In the genomic region with DNA sequence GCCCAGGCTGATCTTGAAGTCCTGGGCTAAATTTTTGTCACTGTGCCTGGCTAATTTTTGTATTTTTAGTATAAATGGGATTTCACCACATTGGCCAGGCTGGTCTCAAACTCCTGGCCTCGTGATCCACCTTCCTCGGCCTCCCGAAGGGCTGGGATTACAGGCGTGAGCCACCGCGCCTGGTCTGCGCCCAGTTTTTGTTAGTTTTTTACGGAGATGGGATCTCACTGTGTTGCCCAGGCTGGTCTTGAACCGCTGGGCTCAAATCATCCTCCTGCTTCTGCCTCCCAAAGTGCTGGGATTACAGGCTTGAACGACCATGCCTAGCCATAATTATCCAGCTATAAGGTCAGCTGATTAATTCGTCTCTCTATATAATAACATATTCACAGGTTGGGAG, we compare ENCODE assay signal across 14 cellular contexts. TPM values are rescaled to one million over a fixed set of nuclear protein-coding genes. Genes with fewer than 3 reads are reported as not detected.
DNase-seq lines count a peak whose midpoint lies in the region; ATAC-seq and TF ChIP-seq lines count a peak whose summit lies in the region.
"Had no signal": no experiment of that assay in that cellular context is flagged by ENCODE, and none has a peak within 500 bp of the region (broad histone marks: within the 10 kb centered on the region; RNA-seq: fewer than 3 reads in every experiment).

No MANE protein-coding gene starts in this region.

- H4K20me1 ChIP-seq in mammary epithelial cell (ENCODE audit: insufficient read depth, low read length), result no peaks in the 10 kb centered on the region

- H3K36me3 Mint-ChIP-seq in MCF 10A (ENCODE audit: insufficient read depth, unreplicated experiment), result peaks cover 11% of the 10 kb centered on the region
- H3K36me3 Mint-ChIP-seq in activated CD4-positive, alpha-beta memory T cell treated with anti-CD3 and anti-CD28 coated beads, Interleukin-2, amount 10 ng/mL, durations not matched to agents 7 days and 5 days (ENCODE audit: low read depth), result peaks cover 2% of the 10 kb centered on the region
- no peaks in the 10 kb centered on the region for H3K36me3 Mint-ChIP-seq in immature natural killer cell

- in situ Hi-C loops in mammary epithelial cell (cut with MboI; ENCODE audit: low sequenced_read_pairs in 2 of 2), result no loop called here

- H3K27ac Mint-ChIP-seq in MCF 10A (ENCODE audit: low read depth, unreplicated experiment), result no peak overlapping the region
- H3K27ac Mint-ChIP-seq in activated CD4-positive, alpha-beta memory T cell treated with anti-CD3 and anti-CD28 coated beads, Interleukin-2, amount 10 ng/mL, durations not matched to agents 7 days and 5 days, result peak overlapping the region; percentile 76
- peak overlapping the region; percentile 88 to 99 (median 98) for H3K27ac Mint-ChIP-seq in immature natural killer cell
- H3K27ac Mint-ChIP-seq in stimulated activated naive CD8-positive, alpha-beta T cell treated with anti-CD3 and anti-CD28 coated beads, Interleukin-15, amount 100 ng/mL, for 72 hours, result peak overlapping the region in 1 of 2 donors; percentile 88

- TF ChIP-seq CTCF in MCF 10A (IDR thresholded peaks at IDR 0.05; ENCODE audit: unreplicated experiment) (no peak), mammary epithelial cell (conservative IDR thresholded peaks at IDR 0.05 in 1 of 2, IDR thresholded peaks at IDR 0.05 in 1 of 2; ENCODE audit: extremely low read depth in 1 of 2, insufficient read depth in 1 of 2, low read depth in 1 of 2, low read length in 2 of 2) (no peak)

- H3K27ac ChIP-seq in mammary epithelial cell (ENCODE audit: insufficient read depth, low read depth, low read length), result no peak overlapping the region
- H3K27ac ChIP-seq: parathyroid adenoma had no signal

- H3K4me1 Mint-ChIP-seq in MCF 10A (ENCODE audit: insufficient read depth, unreplicated experiment) (peaks cover 16% of the 10 kb centered on the region), immature natural killer cell (peaks cover 31 to 36% of the 10 kb centered on the region in 2 donors)
- H3K4me1 Mint-ChIP-seq in activated CD4-positive, alpha-beta memory T cell treated with anti-CD3 and anti-CD28 coated beads, Interleukin-2, amount 10 ng/mL, durations not matched to agents 7 days and 5 days, result peaks cover 38% of the 10 kb centered on the region
- H3K4me1 Mint-ChIP-seq in stimulated activated naive CD8-positive, alpha-beta T cell treated with anti-CD3 and anti-CD28 coated beads, Interleukin-15, amount 100 ng/mL, for 72 hours, result peaks cover 46% of the 10 kb centered on the region

- no peak for ATAC-seq in stimulated activated naive CD8-positive, alpha-beta T cell treated with anti-CD3 and anti-CD28 coated beads, Interleukin-15, amount 100 ng/mL, for 72 hours
- no peak for ATAC-seq in GM19328 (IDR thresholded peaks at IDR 0.05; ENCODE audit: unreplicated experiment)
- ATAC-seq in HG02970 (IDR thresholded peaks at IDR 0.05; ENCODE audit: low FRiP score, unreplicated experiment), result no peak

- no TSS peak for BruUV-seq in MCF 10A (replicated peaks; lab: Mats Ljungman, UMichigan)
- BruUV-seq in mammary epithelial cell (replicated peaks; lab: Mats Ljungman, UMichigan), result no TSS peak

- H3K36me3 ChIP-seq in mammary epithelial cell (ENCODE audit: insufficient read depth, low read length), result no peaks in the 10 kb centered on the region

- H3K4me2 ChIP-seq in mammary epithelial cell (ENCODE audit: insufficient read depth, low read depth, low read length), result no peak overlapping the region

- no peak overlapping the region for H3K9ac ChIP-seq in mammary epithelial cell (ENCODE audit: insufficient read depth, low read length)
- H3K9ac ChIP-seq: parathyroid adenoma had no signal

- no peaks in the 10 kb centered on the region for H3K9me3 Mint-ChIP-seq in MCF 10A (ENCODE audit: unreplicated experiment)
- H3K9me3 Mint-ChIP-seq in activated CD4-positive, alpha-beta memory T cell treated with anti-CD3 and anti-CD28 coated beads, Interleukin-2, amount 10 ng/mL, durations not matched to agents 7 days and 5 days, result no peaks in the 10 kb centered on the region
- H3K9me3 Mint-ChIP-seq in immature natural killer cell, result peaks cover 0 to 3% (median 0%) of the 10 kb centered on the region in 6 donors
- no peaks in the 10 kb centered on the region for H3K9me3 Mint-ChIP-seq in stimulated activated naive CD8-positive, alpha-beta T cell treated with anti-CD3 and anti-CD28 coated beads, Interleukin-15, amount 100 ng/mL, for 72 hours

- POLR2A ChIA-PET in MCF 10A (lab: Yijun Ruan, JAX), result interaction anchor here (3.4 kb wide), 1 partner anchor 19 kb away, joined by 57 read pairs; a partner anchor contains a TSS
- POLR2A ChIA-PET in activated CD4-positive, alpha-beta memory T cell treated with anti-CD3 and anti-CD28 coated beads, Interleukin-2, amount 10 ng/mL, durations not matched to agents 7 days and 5 days (lab: Charles Lee), result interaction anchor here (1.4 to 3.7 kb wide), 2 partner anchors 14 to 19 kb away, joined by 3 to 67 read pairs; a partner anchor contains a TSS

- H3K4me3 Mint-ChIP-seq in MCF 10A (ENCODE audit: unreplicated experiment) (peak overlapping the region; percentile 23), immature natural killer cell (peak overlapping the region; percentile 48 to 80 (median 69))
- H3K4me3 Mint-ChIP-seq in activated CD4-positive, alpha-beta memory T cell treated with anti-CD3 and anti-CD28 coated beads, Interleukin-2, amount 10 ng/mL, durations not matched to agents 7 days and 5 days, result peak overlapping the region; percentile 52
- peak overlapping the region; percentile 43 to 57 for H3K4me3 Mint-ChIP-seq in stimulated activated naive CD8-positive, alpha-beta T cell treated with anti-CD3 and anti-CD28 coated beads, Interleukin-15, amount 100 ng/mL, for 72 hours

- H3K4me1 ChIP-seq in mammary epithelial cell (ENCODE audit: insufficient read depth, low read length), result peaks cover 21% of the 10 kb centered on the region

- dilution Hi-C loops in mammary epithelial cell (cut with HindIII; ENCODE audit: low sequenced_read_pairs), result no loop called here

- no peak overlapping the region for H3K4me3 ChIP-seq in mammary epithelial cell (replicated peaks in 1 of 3; ENCODE audit: insufficient read depth in 1 of 3, low read depth in 2 of 3, low read length in 3 of 3)

- DNase-seq in MCF 10A (ENCODE audit: unreplicated experiment) (no peak), mammary epithelial cell (no peak), immature natural killer cell (no peak), GM03348 (ENCODE audit: low spot score) (no peak)
- no peak for DNase-seq in activated CD4-positive, alpha-beta memory T cell treated with anti-CD3 and anti-CD28 coated beads, Interleukin-2, amount 10 ng/mL, durations not matched to agents 7 days and 5 days
- no peak for DNase-seq in stimulated activated naive CD8-positive, alpha-beta T cell treated with anti-CD3 and anti-CD28 coated beads, Interleukin-15, amount 100 ng/mL, for 72 hours
- DNase-seq: effector memory CD4-positive, alpha-beta T cell; foreskin melanocyte; SIG-M5; tibial artery had no signal

- H2AFZ ChIP-seq in mammary epithelial cell (ENCODE audit: low read depth, low read length), result no peak overlapping the region
- H2AFZ ChIP-seq: parathyroid adenoma had no signal

- H3K79me2 ChIP-seq in mammary epithelial cell (ENCODE audit: insufficient read depth, low read length), result peaks cover 7% of the 10 kb centered on the region

- H3K9me3 ChIP-seq in mammary epithelial cell (replicated peaks; ENCODE audit: insufficient read depth, low read length), result no peaks in the 10 kb centered on the region
- H3K9me3 ChIP-seq: tibial artery had no signal

- 98% methylated on average over 11 of the region's 11 CpGs for WGBS in mammary epithelial cell (ENCODE audit: low coverage, missing lambda C conversion rate)

- H3K27me3 Mint-ChIP-seq in MCF 10A (ENCODE audit: insufficient read depth, unreplicated experiment) (no peaks in the 10 kb centered on the region), immature natural killer cell (ENCODE audit: low read depth in 3 of 3) (peaks cover 36 to 38% (median 36%) of the 10 kb centered on the region in 3 donors)
- no peaks in the 10 kb centered on the region for H3K27me3 Mint-ChIP-seq in activated CD4-positive, alpha-beta memory T cell treated with anti-CD3 and anti-CD28 coated beads, Interleukin-2, amount 10 ng/mL, durations not matched to agents 7 days and 5 days
- H3K27me3 Mint-ChIP-seq in stimulated activated naive CD8-positive, alpha-beta T cell treated with anti-CD3 and anti-CD28 coated beads, Interleukin-15, amount 100 ng/mL, for 72 hours, result no peaks in the 10 kb centered on the region

- intact Hi-C loops in MCF 10A (cut with micrococcal nuclease) (no loop called here), mammary epithelial cell (cut with micrococcal nuclease) (loop anchor here (2.0 kb wide), 1 partner anchor 19 kb away; no protein-coding TSS in a partner anchor)

- no peaks in the 10 kb centered on the region for H3K27me3 ChIP-seq in mammary epithelial cell (ENCODE audit: insufficient read depth, low read length)
- H3K27me3 ChIP-seq: tibial artery had no signal

- CTCF ChIA-PET in MCF 10A (lab: Yijun Ruan, JAX), result no interaction called here
- CTCF ChIA-PET in mammary epithelial cell (lab: Charles Lee; ENCODE audit: low non-redundant PET), result no interaction called here
- CTCF ChIA-PET in activated CD4-positive, alpha-beta memory T cell treated with anti-CD3 and anti-CD28 coated beads, Interleukin-2, amount 10 ng/mL, durations not matched to agents 7 days and 5 days (lab: Charles Lee), result no interaction called here

RNA-seq across cellular contexts. Expression of a gene that starts 2.7 kb away (rescaled TPM):
- not detected in 2 replicates for total RNA-seq in MCF 10A (2022)
- under 1 TPM in 1 of 2 donors, not detected in 1; 0.33 TPM for total RNA-seq in mammary epithelial cell
- not detected for polyA plus RNA-seq in mammary epithelial cell
- polyA minus RNA-seq in mammary epithelial cell, result not detected
- under 1 TPM in 1 of 2 experiments, not detected in 1; 0.23 TPM for total RNA-seq in activated CD4-positive, alpha-beta memory T cell treated with anti-CD3 and anti-CD28 coated beads, Interleukin-2, amount 10 ng/mL, durations not matched to agents 7 days and 5 days
- polyA plus RNA-seq in immature natural killer cell, result 1 to 10 TPM in 2 of 3 donors, under 1 TPM in 1; 0.90 to 3.0 (median 3.0) TPM
- total RNA-seq: HT1080 had no signal

RNA-seq across cellular contexts. Expression of a gene that starts 3.9 kb away (rescaled TPM):
- total RNA-seq in MCF 10A (2022), result 32.3 and 38.0 TPM in 2 replicates
- 10 to 100 TPM; 28.2 to 33.7 TPM for total RNA-seq in mammary epithelial cell
- polyA plus RNA-seq in mammary epithelial cell, result 22.8 TPM
- polyA minus RNA-seq in mammary epithelial cell, result 84.3 TPM
- 10 to 100 TPM; 43.5 to 45.2 TPM for total RNA-seq in activated CD4-positive, alpha-beta memory T cell treated with anti-CD3 and anti-CD28 coated beads, Interleukin-2, amount 10 ng/mL, durations not matched to agents 7 days and 5 days
- 10 to 100 TPM; 26.3 to 48.8 (median 27.1) TPM for polyA plus RNA-seq in immature natural killer cell

RNA-seq across cellular contexts. Expression of a gene that starts 13.7 kb away (rescaled TPM):
- total RNA-seq in MCF 10A (2022) (15.8 and 26.5 TPM in 2 replicates), mammary epithelial cell (10 to 100 TPM; 23.5 to 31.9 TPM)
- polyA plus RNA-seq in mammary epithelial cell (12.2 TPM), immature natural killer cell (10 to 100 TPM; 13.7 to 18.6 (median 13.9) TPM)
- polyA minus RNA-seq in mammary epithelial cell, result 4.4 TPM
- total RNA-seq in activated CD4-positive, alpha-beta memory T cell treated with anti-CD3 and anti-CD28 coated beads, Interleukin-2, amount 10 ng/mL, durations not matched to agents 7 days and 5 days, result 10 to 100 TPM; 51.6 to 55.5 TPM

RNA-seq across cellular contexts. Expression of a gene that starts 20.2 kb away (rescaled TPM):
- total RNA-seq in MCF 10A (2022), result 173 and 198 TPM in 2 replicates
- 100 to 1,000 TPM in 1 of 2 donors, 10 to 100 TPM in 1; 41.5 to 250 TPM for total RNA-seq in mammary epithelial cell
- polyA plus RNA-seq in mammary epithelial cell, result 95.2 TPM
- polyA minus RNA-seq in mammary epithelial cell, result 81.4 TPM
- total RNA-seq in activated CD4-positive, alpha-beta memory T cell treated with anti-CD3 and anti-CD28 coated beads, Interleukin-2, amount 10 ng/mL, durations not matched to agents 7 days and 5 days, result 100 to 1,000 TPM; 112 to 125 TPM
- polyA plus RNA-seq in immature natural killer cell, result 100 to 1,000 TPM in 1 of 3 donors, 10 to 100 TPM in 2; 70.9 to 116 (median 90.8) TPM

RNA-seq across cellular contexts. Expression of a gene that starts 59.0 kb away (rescaled TPM):
- total RNA-seq in MCF 10A (2022), result 7.6 and 8.1 TPM in 2 replicates
- 10 to 100 TPM; 11.4 to 12.3 TPM for total RNA-seq in mammary epithelial cell
- polyA plus RNA-seq in mammary epithelial cell, result 5.6 TPM
- polyA minus RNA-seq in mammary epithelial cell, result 8.3 TPM
- 10 to 100 TPM; 11.4 to 13.7 TPM for total RNA-seq in activated CD4-positive, alpha-beta memory T cell treated with anti-CD3 and anti-CD28 coated beads, Interleukin-2, amount 10 ng/mL, durations not matched to agents 7 days and 5 days
- 1 to 10 TPM; 1.1 to 4.5 (median 2.4) TPM for polyA plus RNA-seq in immature natural killer cell
